In genomic region chr7:116230191-116231005, GRCh38 we compare ENCODE assay signal across 9 cellular contexts. TPM values are rescaled to one million over a fixed set of nuclear protein-coding genes. Genes with fewer than 3 reads are reported as not detected.
DNase-seq lines count a peak whose midpoint lies in the region; ATAC-seq lines count a peak whose summit lies in the region.
"Had no signal": no experiment of that assay in that cellular context is flagged by ENCODE, and none has a peak within 500 bp of the region (broad histone marks: within the 10 kb centered on the region; RNA-seq: fewer than 3 reads in every experiment).

No MANE protein-coding gene starts in this region.

- H3K4me3 Mint-ChIP-seq in stimulated activated memory B cell treated with anti-CD40 and anti-IgM and Interleukin-4, amounts not matched to agents 10 μg/mL and 1 μg/mL and 100 μg/mL, for 72 hours: no peak overlapping the region

- H3K9ac ChIP-seq in SK-N-MC (ENCODE audit: insufficient read length): peak overlapping the region; percentile 14

- peak overlapping the region; percentile 70 for H3K27ac Mint-ChIP-seq in stimulated activated memory B cell treated with anti-CD40 and anti-IgM and Interleukin-4, amounts not matched to agents 10 μg/mL and 1 μg/mL and 100 μg/mL, for 72 hours

- H3K9me3 ChIP-seq in SK-N-MC (ENCODE audit: low read depth, low read length): peaks cover 6% of the 10 kb centered on the region; the same call in 1 of the 2 replicates

- no peaks in the 10 kb centered on the region for H3K9me3 Mint-ChIP-seq in stimulated activated memory B cell treated with anti-CD40 and anti-IgM and Interleukin-4, amounts not matched to agents 10 μg/mL and 1 μg/mL and 100 μg/mL, for 72 hours

- intact Hi-C loops in Right ventricle myocardium superior (cut with DNase I): no loop called here

- no peaks in the 10 kb centered on the region for H3K36me3 Mint-ChIP-seq in stimulated activated memory B cell treated with anti-CD40 and anti-IgM and Interleukin-4, amounts not matched to agents 10 μg/mL and 1 μg/mL and 100 μg/mL, for 72 hours

- ATAC-seq in GM21390 (IDR thresholded peaks at IDR 0.05; ENCODE audit: unreplicated experiment): peak; percentile 33
- peak; percentile 68 for ATAC-seq in Right ventricle myocardium superior (ENCODE audit: poor library complexity)
- no peak for ATAC-seq in stimulated activated memory B cell treated with anti-CD40 and anti-IgM and Interleukin-4, amounts not matched to agents 10 μg/mL and 1 μg/mL and 100 μg/mL, for 72 hours
- ATAC-seq in HG03097 (IDR thresholded peaks at IDR 0.05; ENCODE audit: low FRiP score, unreplicated experiment): no peak

- 0 out of 2 replicates have a peak, but pooled peaks cover 3% of the 10 kb centered on the region for H3K36me3 ChIP-seq in SK-N-MC (ENCODE audit: insufficient read depth, low read length)

- H3K27ac ChIP-seq in SK-N-MC: peak overlapping the region; percentile 97

- no peak overlapping the region for H3K4me3 ChIP-seq in SK-N-MC

- no peak for DNase-seq in SK-N-MC (ENCODE audit: low read depth, low spot score)
- DNase-seq in Right ventricle myocardium superior: no peak
- DNase-seq in NK-92 (lab: John Stamatoyannopoulos, UW; ENCODE audit: unreplicated experiment): no peak
- DNase-seq in NCI-H128 (lab: John Stamatoyannopoulos, UW; ENCODE audit: unreplicated experiment): no peak
- DNase-seq: activated CD4-positive, alpha-beta T cell treated with anti-CD3 and anti-CD28 coated beads, Interleukin-2, amount 50 U/mL, for 1 hour; NCI-H446 treated with DMSO at 0.1 percent for 48 hours had no signal

- peaks cover 45% of the 10 kb centered on the region for H3K4me1 Mint-ChIP-seq in stimulated activated memory B cell treated with anti-CD40 and anti-IgM and Interleukin-4, amounts not matched to agents 10 μg/mL and 1 μg/mL and 100 μg/mL, for 72 hours

- H3K27me3 Mint-ChIP-seq in stimulated activated memory B cell treated with anti-CD40 and anti-IgM and Interleukin-4, amounts not matched to agents 10 μg/mL and 1 μg/mL and 100 μg/mL, for 72 hours: no peaks in the 10 kb centered on the region

RNA-seq across cellular contexts. Expression of gene TES, which starts 20.1 kb away (rescaled TPM):
- total RNA-seq in Right ventricle myocardium superior: 19.0 TPM

Comparison
In these comparisons a context has a peak if more than half of its experiments do, and no peak if none do; other contexts are left out.
1. ATAC-seq: peak in GM21390 (single experiment) and Right ventricle myocardium superior (single experiment); none in stimulated activated memory B cell treated with anti-CD40 and anti-IgM and Interleukin-4, amounts not matched to agents 10 μg/mL and 1 μg/mL and 100 μg/mL, for 72 hours (single experiment) and HG03097 (single experiment).